10 cellular contexts compared by ENCODE assay signal in genomic region chr14:90850487-90850886, GRCh38. TPM values are rescaled to one million over a fixed set of nuclear protein-coding genes. Genes with fewer than 3 reads are reported as not detected.
DNase-seq lines count a peak whose midpoint lies in the region; ATAC-seq, FAIRE-seq and TF ChIP-seq lines count a peak whose summit lies in the region.
"Had no signal": no experiment of that assay in that cellular context is flagged by ENCODE, and none has a peak within 500 bp of the region (broad histone marks: within the 10 kb centered on the region; RNA-seq: fewer than 3 reads in every experiment).

No MANE protein-coding gene starts in this region.

- H4K91ac ChIP-seq in IMR-90 (ENCODE audit: insufficient read depth, low read depth, low read length): no peak overlapping the region

- peaks cover 3% of the 10 kb centered on the region; the same call in 1 of the 3 replicates for H3K4me1 ChIP-seq in A549
- no peaks in the 10 kb centered on the region for H3K4me1 ChIP-seq in IMR-90 (ENCODE audit: control insufficient read depth, insufficient read depth, low read length)
- no peaks in the 10 kb centered on the region for H3K4me1 ChIP-seq in left lung
- H3K4me1 ChIP-seq in kidney (ENCODE audit: control insufficient read depth in 1 of 2, insufficient read depth in 1 of 2, low read depth in 1 of 2, low read length in 2 of 2): peaks cover 0 to 2% of the 10 kb centered on the region in 2 donors

- ATAC-seq in A549 (peak in 1 of 2 experiments; percentile 38; a peak in 1 of 6 replicates), IMR-90 (ENCODE audit: low read depth) (peak; percentile 56), left lung (peak; percentile 72), HG02610 (IDR thresholded peaks at IDR 0.05; ENCODE audit: unreplicated experiment) (no peak)

- 0 out of 3 replicates have a peak overlapping the region, but pooled peaks have one; percentile 22 for H3K4me2 ChIP-seq in A549
- H3K4me2 ChIP-seq in IMR-90 (ENCODE audit: low read depth, low read length): no peak overlapping the region; the same call in 1 of the 2 replicates

- H3K4me3 ChIP-seq in A549: no peak overlapping the region
- no peak overlapping the region for H3K4me3 ChIP-seq in IMR-90 (ENCODE audit: insufficient read depth, low read depth, low read length)
- H3K4me3 ChIP-seq in choroid plexus epithelial cell (ENCODE audit: low read depth, low read length): no peak overlapping the region
- H3K4me3 ChIP-seq in left lung: no peak overlapping the region
- no peak overlapping the region for H3K4me3 ChIP-seq in kidney (ENCODE audit: low read length in 2 of 2)

- no peaks in the 10 kb centered on the region for H3K9me3 ChIP-seq in A549
- H3K9me3 ChIP-seq in IMR-90 (ENCODE audit: control insufficient read depth, insufficient read depth, low read length): no peaks in the 10 kb centered on the region
- H3K9me3 ChIP-seq in left lung: no peaks in the 10 kb centered on the region
- no peaks in the 10 kb centered on the region for H3K9me3 ChIP-seq in kidney (ENCODE audit: control insufficient read depth in 1 of 2, low read length in 2 of 2)

- BruUV-seq in IMR-90 (replicated peaks; lab: Mats Ljungman, UMichigan): no TSS peak

- TF ChIP-seq POLR2A in A549 (IDR thresholded peaks at IDR 0.05; ENCODE audit: low read length) (no peak), IMR-90 (IDR thresholded peaks at IDR 0.05; ENCODE audit: low read depth, low read length) (no peak)

- TF ChIP-seq RAD21 in A549 (conservative IDR thresholded peaks at IDR 0.05 in 1 of 2, IDR thresholded peaks at IDR 0.05 in 1 of 2): no peak
- TF ChIP-seq RAD21 in IMR-90 (IDR thresholded peaks at IDR 0.05; ENCODE audit: low read length): no peak

- CTCF ChIA-PET in A549 (lab: Yijun Ruan, JAX): interaction anchor here (1.2 to 1.5 kb wide), 2 partner anchors 15 to 35 kb away, joined by 3 to 4 read pairs; no protein-coding TSS in a partner anchor
- CTCF ChIA-PET in IMR-90 (lab: Yijun Ruan, JAX): no interaction called here

- intact Hi-C loops in IMR-90 (cut with micrococcal nuclease) (no loop called here), left lung (cut with DNase I) (no loop called here), kidney (cut with DNase I) (no loop called here)

- H4K5ac ChIP-seq in IMR-90 (ENCODE audit: low read depth, low read length): no peak overlapping the region

- WGBS in A549 (ENCODE audit: missing lambda C conversion rate): 65% methylated on average over 3 of the region's 3 CpGs
- WGBS in IMR-90 (ENCODE audit: extremely low coverage in 2 of 2, insufficient read length in 1 of 2), 2 experiments: 50% methylated on average over 2 of the region's 3 CpGs; no CpG with 5 or more reads in 1 of the 2 experiments

- H2BK20ac ChIP-seq in IMR-90 (ENCODE audit: low read depth, low read length): no peak overlapping the region

- no peak overlapping the region for H2BK120ac ChIP-seq in IMR-90 (ENCODE audit: low read depth, low read length)

- H4K8ac ChIP-seq in IMR-90 (ENCODE audit: low read depth in 2 of 2, low read length in 2 of 2): no peak overlapping the region

- DNase-seq in A549 (ENCODE audit: low read depth in 1 of 2, low spot score in 1 of 2) (no peak), IMR-90 (peak; percentile 49), choroid plexus epithelial cell (ENCODE audit: low read depth) (peak; percentile 29), left lung (no peak), hypothalamus (lab: John Stamatoyannopoulos, UW) (no peak), NK-92 (lab: John Stamatoyannopoulos, UW; ENCODE audit: unreplicated experiment) (no peak), kidney (no peak)
- DNase-seq: activated CD4-positive, alpha-beta T cell treated with anti-CD3 and anti-CD28 coated beads, Interleukin-2, amount 10 ng/mL, durations not matched to agents 7 days and 5 days; activated naive CD8-positive, alpha-beta T cell treated with anti-CD3 and anti-CD28 coated beads, Interleukin-2, amount 10 ng/mL, durations not matched to agents 7 days and 5 days had no signal

- dilution Hi-C loops in IMR-90 (cut with HindIII; ENCODE audit: low sequenced_read_pairs, unreplicated experiment): no loop called here

- H3K9me1 ChIP-seq in IMR-90 (ENCODE audit: insufficient read depth, low read length): 0 out of 2 replicates have a peak, but pooled peaks cover 5% of the 10 kb centered on the region

- H3K36me3 ChIP-seq in IMR-90 (ENCODE audit: control insufficient read depth, insufficient read depth, low read length) (no peaks in the 10 kb centered on the region), left lung (no peaks in the 10 kb centered on the region), kidney (ENCODE audit: control insufficient read depth in 1 of 2, insufficient read depth in 2 of 2, low read length in 2 of 2) (no peaks in the 10 kb centered on the region)

- H3K27me3 ChIP-seq in IMR-90 (ENCODE audit: control insufficient read depth, insufficient read depth, low read length) (0 out of 2 replicates have a peak, but pooled peaks cover 2% of the 10 kb centered on the region), left lung (no peaks in the 10 kb centered on the region)

- H2BK5ac ChIP-seq in IMR-90 (ENCODE audit: low read depth, low read length, poor library complexity, severe bottlenecking): no peak overlapping the region

- H3K27ac ChIP-seq in A549: no peak overlapping the region
- no peak overlapping the region for H3K27ac ChIP-seq in IMR-90 (ENCODE audit: insufficient read depth, low read length)
- H3K27ac ChIP-seq in left lung: peak overlapping the region in 1 of 2 donors; percentile 23
- H3K27ac ChIP-seq in kidney (ENCODE audit: low read depth in 2 of 2, low read length in 2 of 2): no peak overlapping the region

- no peak overlapping the region for H3K14ac ChIP-seq in IMR-90 (replicated peaks; ENCODE audit: low read depth, low read length)

- TF ChIP-seq CTCF in A549 (IDR thresholded peaks at IDR 0.05) (no peak), IMR-90 (conservative IDR thresholded peaks at IDR 0.05; ENCODE audit: low read depth, low read length) (no peak), choroid plexus epithelial cell (conservative IDR thresholded peaks at IDR 0.05; ENCODE audit: low read depth, low read length) (no peak), left lung (IDR thresholded peaks at IDR 0.05) (no peak), kidney (IDR thresholded peaks at IDR 0.05; ENCODE audit: borderline replicate concordance, extremely low read depth, insufficient read depth) (no peak)

- peak overlapping the region; percentile 11; the same call in 1 of the 2 replicates for H3K56ac ChIP-seq in IMR-90 (ENCODE audit: extremely low read depth, insufficient read depth, low read length)

- H2AK9ac ChIP-seq in IMR-90 (replicated peaks; ENCODE audit: low read depth, low read length, poor library complexity): no peak overlapping the region

- no peak for TF ChIP-seq EP300 in A549 (IDR thresholded peaks at IDR 0.05)

- H3K79me1 ChIP-seq in IMR-90 (ENCODE audit: low read depth in 1 of 2, low read length in 2 of 2): no peaks in the 10 kb centered on the region

- no peak overlapping the region for H2BK15ac ChIP-seq in IMR-90 (ENCODE audit: low read depth, low read length)

- FAIRE-seq in A549 (lab: Jason Lieb, UNC) (no peak), kidney (lab: Jason Lieb, UNC) (no peak)

- H3K18ac ChIP-seq in IMR-90 (ENCODE audit: low read depth, low read length): no peak overlapping the region

- in situ Hi-C loops in IMR-90 (cut with MboI; ENCODE audit: low sequenced_read_pairs): no loop called here

- H3K9ac ChIP-seq in IMR-90 (ENCODE audit: low read depth, low read length) (no peak overlapping the region), kidney (ENCODE audit: low read length in 2 of 2) (no peak overlapping the region)

- POLR2A ChIA-PET in A549 (lab: Yijun Ruan, JAX) (no interaction called here), IMR-90 (lab: Charles Lee; ENCODE audit: unreplicated experiment) (no interaction called here)

- no peak overlapping the region for H2AFZ ChIP-seq in IMR-90 (replicated peaks; ENCODE audit: low read length, poor library complexity)

- no peak overlapping the region for H3K23ac ChIP-seq in IMR-90 (ENCODE audit: low read depth, low read length)

- no peak overlapping the region for H2AK5ac ChIP-seq in IMR-90 (ENCODE audit: low read depth, low read length)

- H3K4ac ChIP-seq in IMR-90 (ENCODE audit: low read depth, low read length): no peak overlapping the region

- no peaks in the 10 kb centered on the region for H4K20me1 ChIP-seq in IMR-90 (ENCODE audit: insufficient read depth, low read length)

TF ChIP-seq in A549, 52 proteins besides CTCF, POLR2A, EP300 and RAD21 (continues in another document):
- no peak for TF ChIP-seq CHD4 (IDR thresholded peaks at IDR 0.05; ENCODE audit: borderline replicate concordance)
- no peak for TF ChIP-seq TP53 (CRISPR knock-in tag; IDR thresholded peaks at IDR 0.05)

TF ChIP-seq in IMR-90, 13 proteins besides CTCF, POLR2A, EP300 and RAD21 (continues in another document):
- TF ChIP-seq SMC3 (IDR thresholded peaks at IDR 0.05; ENCODE audit: low read depth, low read length): no peak
- no peak for TF ChIP-seq FOS (IDR thresholded peaks at IDR 0.05; ENCODE audit: low read depth, low read length)
- TF ChIP-seq NFE2L2 (IDR thresholded peaks at IDR 0.05; ENCODE audit: low read depth, low read length): no peak
- TF ChIP-seq MAFK (IDR thresholded peaks at IDR 0.05; ENCODE audit: low read depth, low read length): no peak
- no peak for TF ChIP-seq MXI1 (IDR thresholded peaks at IDR 0.05; ENCODE audit: borderline replicate concordance, low read depth, low read length)
- TF ChIP-seq CHD1 (IDR thresholded peaks at IDR 0.05; ENCODE audit: low read depth, low read length): no peak
- no peak for TF ChIP-seq CEBPB (IDR thresholded peaks at IDR 0.05; ENCODE audit: low read depth, low read length)

RNA-seq across cellular contexts. Expression of gene TTC7B, which starts 34.3 kb away (rescaled TPM):
- polyA plus RNA-seq in A549 (2011; rRNA removed): 25.7 and 28.0 TPM in 2 replicates
- polyA plus RNA-seq in A549 (2012; cell fraction: cytosol; rRNA removed): 25.5 and 31.4 TPM in 2 replicates
- 12.9 and 19.6 TPM in 2 replicates for polyA plus RNA-seq in A549 (2012; cell fraction: nucleus; rRNA removed)
- 16.6 to 21.0 TPM (median 18.0 TPM) in 3 replicates for polyA plus RNA-seq in A549 (2017; fragmentation: RNase III; extraction: RNeasy Plus Mini Kit Qiagen cat#74134 plus additional on column Dnase treatment)
- polyA minus RNA-seq in A549 (2011; rRNA and poly(A)+ RNA removed): 49.4 and 54.6 TPM in 2 replicates
- 16.1 and 18.1 TPM in 2 replicates for total RNA-seq in IMR-90 (2012; rRNA removed)
- polyA plus RNA-seq in IMR-90 (2012; rRNA removed): 35.3 and 42.6 TPM in 2 replicates
- 26.9 and 28.3 TPM in 2 replicates for polyA plus RNA-seq in IMR-90 (2012; cell fraction: cytosol; rRNA removed)
- 30.5 and 31.5 TPM in 2 replicates for polyA plus RNA-seq in IMR-90 (2012; cell fraction: nucleus; rRNA removed; ENCODE audit: low replicate concordance)
- total RNA-seq in left lung: 10 to 100 TPM; 26.8 to 33.1 TPM
- 48.3 TPM for total RNA-seq in kidney
- 23.4 TPM for polyA plus RNA-seq in kidney (ENCODE audit: insufficient read depth, low read depth, low replicate concordance)

Comparison
In these comparisons a context has a peak if more than half of its experiments do, and no peak if none do; other contexts are left out.
1. DNase-seq: peak in IMR-90 (single experiment) and choroid plexus epithelial cell (single experiment); none in A549 (0 of 2), left lung (0 of 2), hypothalamus (0 of 51), NK-92 (single experiment) and kidney (single experiment).